Comparison of ENCODE assay signal across 31 cellular contexts in the genomic region with DNA sequence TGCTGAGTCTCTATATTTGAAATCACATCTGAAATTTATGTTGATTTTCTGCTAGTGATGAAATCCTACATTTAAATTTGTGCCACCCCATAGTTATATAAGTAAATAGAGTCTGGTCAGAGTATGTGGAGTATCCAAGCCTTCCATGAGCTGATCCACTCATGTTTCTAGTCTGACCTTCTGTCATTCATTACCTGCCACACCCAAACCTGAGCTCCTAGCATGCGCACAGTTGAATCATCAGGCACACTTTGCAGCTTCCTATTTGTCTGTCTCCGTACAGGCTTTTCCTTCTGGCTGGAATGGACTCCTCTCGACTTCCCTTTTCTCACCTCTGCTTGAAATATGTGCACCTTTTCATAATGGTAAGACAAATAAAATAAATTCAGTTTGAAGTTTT. TPM values are rescaled to one million over a fixed set of nuclear protein-coding genes. Genes with fewer than 3 reads are reported as not detected.
"Had no signal": no experiment of that assay in that cellular context is flagged by ENCODE, and none has a peak within 500 bp of the region (broad histone marks: within the 10 kb centered on the region; RNA-seq: fewer than 3 reads in every experiment).

No MANE protein-coding gene starts in this region.

- H3K79me2 ChIP-seq: parathyroid adenoma had no signal

- H3K9me3 ChIP-seq: esophagus muscularis mucosa, gastroesophageal sphincter, heart left ventricle, lower lobe of right lung, right lobe of liver, suprapubic skin, thyroid gland, vagina had no signal

- H3K36me3 ChIP-seq: esophagus muscularis mucosa, gastroesophageal sphincter, heart left ventricle, lower lobe of right lung, neural progenitor cell, right lobe of liver, suprapubic skin, thyroid gland, vagina had no signal

- H3K27me3 ChIP-seq: esophagus muscularis mucosa, foreskin keratinocyte, gastroesophageal sphincter, heart left ventricle, neural progenitor cell, right lobe of liver, suprapubic skin, thyroid gland, vagina had no signal

- H3K4me2 ChIP-seq: neural progenitor cell had no signal

- H2AFZ ChIP-seq: neural progenitor cell, parathyroid adenoma had no signal

- H3K27ac ChIP-seq: epithelial cell of prostate, esophagus muscularis mucosa, foreskin keratinocyte, gastroesophageal sphincter, heart left ventricle, lower lobe of right lung, neural progenitor cell, parathyroid adenoma, right lobe of liver, suprapubic skin, thyroid gland, vagina had no signal

- H3K4me1 Mint-ChIP-seq: immature natural killer cell; memory B cell; naive B cell; stimulated activated naive CD8-positive, alpha-beta T cell treated with anti-CD3 and anti-CD28 coated beads, Interleukin-15, amount 100 ng/mL, for 72 hours had no signal

- ATAC-seq: effector memory CD8-positive, alpha-beta T cell; foreskin keratinocyte; gastroesophageal sphincter; heart left ventricle; left ventricle myocardium superior; lower lobe of right lung; natural killer cell treated with Interleukin-12 subunit alpha and Interleukin-12 subunit beta and Interleukin-15 and Interleukin-18, amount 100 ng/mL, for 72 hours; right lobe of liver; stimulated activated naive CD8-positive, alpha-beta T cell treated with anti-CD3 and anti-CD28 coated beads, Interleukin-15, amount 100 ng/mL, for 72 hours had no signal

- DNase-seq: cortex of kidney; effector memory CD8-positive, alpha-beta T cell; foreskin keratinocyte; heart left ventricle; hippocampal formation; immature natural killer cell; islet precursor cell; kidney glomerular epithelial cell; left ventricle myocardium superior; lower lobe of right lung; naive B cell; right lobe of liver; small intestine; stimulated activated CD4-positive, alpha-beta T cell treated with anti-CD3 and anti-CD28 coated beads, Interleukin-15, amount 100 ng/mL, for 24 hours; stimulated activated CD4-positive, alpha-beta T cell treated with anti-CD3 and anti-CD28 coated beads, Interleukin-4, amount 100 ng/mL, for 1 hour; stimulated activated CD8-positive, alpha-beta memory T cell treated with anti-CD3 and anti-CD28 coated beads, Interleukin-4, amount 100 ng/mL, for 48 hours; stimulated activated naive CD4-positive, alpha-beta T cell; stimulated activated naive CD8-positive, alpha-beta T cell treated with anti-CD3 and anti-CD28 coated beads, Interleukin-15, amount 100 ng/mL, for 72 hours; thyroid gland; trophoblast cell had no signal

- H3K4me3 ChIP-seq: esophagus muscularis mucosa, gastroesophageal sphincter, heart left ventricle, lower lobe of right lung, neural progenitor cell, right lobe of liver, suprapubic skin, thyroid gland, vagina had no signal

- H3K9ac ChIP-seq: neural progenitor cell, parathyroid adenoma had no signal

- H3K36me3 Mint-ChIP-seq: immature natural killer cell; memory B cell; naive B cell; natural killer cell treated with Interleukin-12 subunit alpha and Interleukin-12 subunit beta and Interleukin-15 and Interleukin-18, amount 100 ng/mL, for 72 hours; neural progenitor cell had no signal

- H3K4me3 Mint-ChIP-seq: effector memory CD8-positive, alpha-beta T cell; immature natural killer cell; memory B cell; naive B cell; natural killer cell treated with Interleukin-12 subunit alpha and Interleukin-12 subunit beta and Interleukin-15 and Interleukin-18, amount 100 ng/mL, for 72 hours; neural progenitor cell; stimulated activated naive CD8-positive, alpha-beta T cell treated with anti-CD3 and anti-CD28 coated beads, Interleukin-15, amount 100 ng/mL, for 72 hours had no signal

- H3K27ac Mint-ChIP-seq: effector memory CD8-positive, alpha-beta T cell; immature natural killer cell; memory B cell; naive B cell; natural killer cell treated with Interleukin-12 subunit alpha and Interleukin-12 subunit beta and Interleukin-15 and Interleukin-18, amount 100 ng/mL, for 72 hours; neural progenitor cell; progenitor cell of endocrine pancreas; stimulated activated naive CD8-positive, alpha-beta T cell treated with anti-CD3 and anti-CD28 coated beads, Interleukin-15, amount 100 ng/mL, for 72 hours had no signal

- H3K9me3 Mint-ChIP-seq: neural progenitor cell had no signal

- H3K27me3 Mint-ChIP-seq: effector memory CD8-positive, alpha-beta T cell; memory B cell; naive B cell; natural killer cell treated with Interleukin-12 subunit alpha and Interleukin-12 subunit beta and Interleukin-15 and Interleukin-18, amount 100 ng/mL, for 72 hours; progenitor cell of endocrine pancreas; stimulated activated naive CD8-positive, alpha-beta T cell treated with anti-CD3 and anti-CD28 coated beads, Interleukin-15, amount 100 ng/mL, for 72 hours had no signal

- H3K4me1 ChIP-seq: esophagus muscularis mucosa, foreskin keratinocyte, gastroesophageal sphincter, heart left ventricle, lower lobe of right lung, parathyroid adenoma, right lobe of liver, suprapubic skin, vagina had no signal

RNA-seq across cellular contexts. Expression of a gene that starts 45.3 kb away (rescaled TPM):
- total RNA-seq: mononuclear cell; natural killer cell treated with Interleukin-12 subunit alpha and Interleukin-12 subunit beta and Interleukin-15 and Interleukin-18, amount 100 ng/mL, for 72 hours had no signal
- polyA plus RNA-seq: immature natural killer cell had no signal
